ENCODE assay signal across 16 cellular contexts in the genomic region with DNA sequence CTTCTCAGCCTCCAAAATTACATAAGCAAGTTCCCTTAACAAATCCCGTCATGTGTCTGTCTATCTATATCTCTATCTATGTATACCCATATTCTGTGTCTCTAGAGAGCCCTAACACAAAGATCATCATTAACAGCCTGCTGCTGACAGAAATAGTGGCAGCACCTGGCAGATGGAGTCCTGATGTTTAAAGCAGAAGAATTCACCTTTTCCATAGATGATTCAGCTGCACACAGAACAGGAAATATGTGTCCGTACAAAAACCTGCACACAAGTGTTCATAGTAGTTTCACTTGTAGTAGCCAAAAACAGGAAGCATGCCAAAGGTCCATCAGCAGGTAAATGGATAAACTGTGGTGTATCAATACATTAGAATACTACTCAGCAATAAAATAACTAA. TPM values are rescaled to one million over a fixed set of nuclear protein-coding genes. Genes with fewer than 3 reads are reported as not detected.
DNase-seq lines count a peak whose midpoint lies in the region; ATAC-seq and TF ChIP-seq lines count a peak whose summit lies in the region.
"Had no signal": no experiment of that assay in that cellular context is flagged by ENCODE, and none has a peak within 500 bp of the region (broad histone marks: within the 10 kb centered on the region; RNA-seq: fewer than 3 reads in every experiment).

No MANE protein-coding gene starts in this region.

- ATAC-seq in GM18873 (IDR thresholded peaks at IDR 0.05; ENCODE audit: low FRiP score, unreplicated experiment) (peak; percentile 99), GM21576 (IDR thresholded peaks at IDR 0.05; ENCODE audit: unreplicated experiment) (peak; percentile 72), HG03095 (IDR thresholded peaks at IDR 0.05; ENCODE audit: unreplicated experiment) (peak; percentile 90)
- ATAC-seq: stimulated activated effector memory CD8-positive, alpha-beta T cell treated with anti-CD3 and anti-CD28 coated beads, Interleukin-12 subunit alpha, Interleukin-12 subunit beta, amount 100 ng/mL, for 72 hours; T-cell had no signal

- intact Hi-C loops in adrenal gland (cut with DNase I): no loop called here

- no peaks in the 10 kb centered on the region for H3K9me3 ChIP-seq in adrenal gland (replicated peaks in 1 of 3)
- H3K9me3 ChIP-seq: HAP-1 had no signal

- DNase-seq in RPMI8226 (peak; percentile 5), GDM1 (lab: John Stamatoyannopoulos, UW) (no peak), SIG-M5 (lab: John Stamatoyannopoulos, UW) (no peak), SKM-1 (lab: John Stamatoyannopoulos, UW; ENCODE audit: unreplicated experiment) (no peak), adrenal gland (no peak)
- DNase-seq: activated CD4-positive, alpha-beta T cell treated with anti-CD3 and anti-CD28 coated beads, Interleukin-2, amount 50 U/mL, for 48 hours; activated naive CD4-positive, alpha-beta T cell treated with anti-CD3 and anti-CD28 coated beads, Interleukin-2, amount 10 ng/mL, durations not matched to agents 7 days and 5 days; mesendoderm; NCI-H187; T-cell had no signal

- TF ChIP-seq CTCF in adrenal gland (IDR thresholded peaks at IDR 0.05): no peak

- WGBS in adrenal gland, 4 donors: 80 to 85% (median 83%) methylated on average over 2 of the region's 2 CpGs

- TF ChIP-seq POLR2A in adrenal gland (IDR thresholded peaks at IDR 0.05): no peak

- H3K4me3 ChIP-seq in adrenal gland: no peak overlapping the region
- H3K4me3 ChIP-seq: HAP-1 had no signal

- H3K27me3 ChIP-seq in adrenal gland: no peaks in the 10 kb centered on the region

- H3K36me3 ChIP-seq in adrenal gland (replicated peaks in 1 of 2): no peaks in the 10 kb centered on the region
- H3K36me3 ChIP-seq: HAP-1 had no signal

- H3K4me1 ChIP-seq in adrenal gland (replicated peaks in 1 of 2): no peaks in the 10 kb centered on the region
- H3K4me1 ChIP-seq: HAP-1, parathyroid adenoma had no signal

- H3K27ac ChIP-seq in adrenal gland: no peak overlapping the region
- H3K27ac ChIP-seq: parathyroid adenoma had no signal

RNA-seq across cellular contexts. Expression of a gene that starts 45.0 kb away (rescaled TPM):
- total RNA-seq in adrenal gland: 100 to 1,000 TPM in 5 of 8 donors, 10 to 100 TPM in 3; 71.3 to 130 (median 108) TPM
- 100 to 1,000 TPM in 1 of 3 donors, 10 to 100 TPM in 2; 11.3 to 113 (median 26.0) TPM for polyA plus RNA-seq in adrenal gland
